In the genomic region with DNA sequence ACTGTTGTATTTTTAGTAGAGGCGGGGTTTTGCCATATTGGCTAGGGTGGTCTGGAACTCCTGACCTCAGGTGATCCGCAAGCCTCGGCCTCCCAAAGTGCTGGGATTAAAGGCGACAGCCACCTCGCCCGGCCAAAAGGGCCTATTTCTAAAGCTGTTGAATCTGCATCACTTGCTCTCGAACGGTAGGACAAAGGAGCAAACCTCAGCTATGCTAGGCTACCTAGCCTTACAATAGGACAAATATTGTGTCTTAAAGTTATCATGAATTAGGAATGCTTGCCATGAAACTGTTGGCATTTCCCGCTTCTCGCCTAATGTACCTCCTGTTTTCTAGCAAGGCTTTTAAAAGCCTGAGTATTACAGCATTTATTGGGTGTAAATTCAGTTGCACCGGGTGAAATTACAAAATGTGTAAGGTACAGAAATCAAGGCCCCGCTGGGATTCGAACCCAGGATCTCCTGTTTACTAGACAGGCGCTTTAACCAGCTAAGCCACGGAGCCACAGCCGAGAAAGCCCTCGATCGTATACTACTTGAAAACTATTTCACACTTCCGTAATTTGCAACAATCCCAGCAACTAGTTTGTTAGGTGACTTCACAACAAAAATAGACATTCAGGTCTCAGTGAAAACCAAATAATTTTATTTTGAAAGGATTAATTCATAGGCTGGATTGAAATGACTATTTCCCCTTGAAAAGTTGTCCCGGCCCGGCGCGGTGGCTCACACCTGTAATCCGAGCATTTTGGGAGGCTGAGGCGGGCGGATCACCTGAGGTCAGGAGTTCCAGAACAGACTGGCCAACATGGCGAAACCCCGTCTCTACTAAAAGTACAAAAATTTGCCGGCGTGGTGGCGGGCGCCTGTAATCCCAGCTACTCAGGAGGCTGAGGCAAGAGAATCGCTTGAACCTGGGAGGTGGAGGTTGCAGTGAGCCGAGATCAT, we compare ENCODE assay signal across 8 cellular contexts.
DNase-seq lines count a peak whose midpoint lies in the region; ATAC-seq lines count a peak whose summit lies in the region.

No MANE protein-coding gene starts in this region.

- H3K9me3 ChIP-seq in HUES48 (ENCODE audit: control insufficient read depth, insufficient read depth, low read length) = no peaks in the 10 kb centered on the region

- ATAC-seq in left lobe of liver (no peak), GM21360 (IDR thresholded peaks at IDR 0.05; ENCODE audit: unreplicated experiment) (no peak)

- peaks cover 35% of the 10 kb centered on the region for H3K27me3 Mint-ChIP-seq in activated T-helper 2 cell treated with anti-CD3 and anti-CD28 coated beads, Interferon-gamma antibody, Interleukin-2, Interleukin-4, amounts not matched to agents 10 μg/mL and 5 μg/mL and 100 μg/mL, durations not matched to agents 14 hours and 24 hours and 36 hours (ENCODE audit: low read depth)

- peaks cover 14% of the 10 kb centered on the region for H3K9me3 Mint-ChIP-seq in activated T-helper 2 cell treated with anti-CD3 and anti-CD28 coated beads, Interferon-gamma antibody, Interleukin-2, Interleukin-4, amounts not matched to agents 10 μg/mL and 5 μg/mL and 100 μg/mL, durations not matched to agents 14 hours and 24 hours and 36 hours

- H3K4me1 Mint-ChIP-seq in activated T-helper 2 cell treated with anti-CD3 and anti-CD28 coated beads, Interferon-gamma antibody, Interleukin-2, Interleukin-4, amounts not matched to agents 10 μg/mL and 5 μg/mL and 100 μg/mL, durations not matched to agents 14 hours and 24 hours and 36 hours (ENCODE audit: low read depth) = peaks cover 26% of the 10 kb centered on the region

- H3K36me3 Mint-ChIP-seq in activated T-helper 2 cell treated with anti-CD3 and anti-CD28 coated beads, Interferon-gamma antibody, Interleukin-2, Interleukin-4, amounts not matched to agents 10 μg/mL and 5 μg/mL and 100 μg/mL, durations not matched to agents 14 hours and 24 hours and 36 hours (ENCODE audit: low read depth) = peaks cover 7% of the 10 kb centered on the region

- H3K36me3 ChIP-seq in HUES48 (ENCODE audit: control insufficient read depth, insufficient read depth, low read length) = no peaks in the 10 kb centered on the region

- peaks cover 14% of the 10 kb centered on the region for H3K27me3 ChIP-seq in HUES48 (ENCODE audit: control insufficient read depth, insufficient read depth, low read length)

- no peak overlapping the region for H3K4me3 Mint-ChIP-seq in activated T-helper 2 cell treated with anti-CD3 and anti-CD28 coated beads, Interferon-gamma antibody, Interleukin-2, Interleukin-4, amounts not matched to agents 10 μg/mL and 5 μg/mL and 100 μg/mL, durations not matched to agents 14 hours and 24 hours and 36 hours (ENCODE audit: low read depth)

- peak; percentile 50 for DNase-seq in D341Med (ENCODE audit: low spot score)
- DNase-seq in RPMI7951 (ENCODE audit: low read depth) = peak; percentile 85
- DNase-seq in activated T-helper 2 cell treated with anti-CD3 and anti-CD28 coated beads, Interferon-gamma antibody, Interleukin-2, Interleukin-4, amounts not matched to agents 10 μg/mL and 5 μg/mL and 100 μg/mL, durations not matched to agents 14 hours and 24 hours and 36 hours (ENCODE audit: low spot score) = peak; percentile 57
- peak; percentile 67 for DNase-seq in inferior parietal cortex (ENCODE audit: extremely low spot score)
- no peak for DNase-seq in cerebellum (ENCODE audit: low spot score)
- DNase-seq in left lobe of liver (ENCODE audit: low spot score) = no peak

- H3K4me1 ChIP-seq in HUES48 (ENCODE audit: control insufficient read depth, insufficient read depth, low read length) = no peaks in the 10 kb centered on the region

- peak overlapping the region; percentile 23; the same call in 1 of the 2 replicates for H3K4me3 ChIP-seq in HUES48 (ENCODE audit: low read depth, low read length)

- no peak overlapping the region for H3K27ac Mint-ChIP-seq in activated T-helper 2 cell treated with anti-CD3 and anti-CD28 coated beads, Interferon-gamma antibody, Interleukin-2, Interleukin-4, amounts not matched to agents 10 μg/mL and 5 μg/mL and 100 μg/mL, durations not matched to agents 14 hours and 24 hours and 36 hours

- intact Hi-C loops in activated T-helper 2 cell treated with anti-CD3 and anti-CD28 coated beads, Interferon-gamma antibody, Interleukin-2, Interleukin-4, amounts not matched to agents 10 μg/mL and 5 μg/mL and 100 μg/mL, durations not matched to agents 14 hours and 24 hours and 36 hours (cut with micrococcal nuclease) = loop anchor here (2.0 to 10.0 kb wide), 6 partner anchors 92 to 497 kb away; a partner anchor contains a TSS

- H3K9ac ChIP-seq in HUES48 (ENCODE audit: low read depth, low read length) = no peak overlapping the region

- H3K27ac ChIP-seq in HUES48 (ENCODE audit: low read depth, low read length) = no peak overlapping the region

Comparison
In these comparisons a context has a peak if more than half of its experiments do, and no peak if none do; other contexts are left out.
1. DNase-seq: peak in D341Med (single experiment), RPMI7951 (single experiment), activated T-helper 2 cell treated with anti-CD3 and anti-CD28 coated beads, Interferon-gamma antibody, Interleukin-2, Interleukin-4, amounts not matched to agents 10 μg/mL and 5 μg/mL and 100 μg/mL, durations not matched to agents 14 hours and 24 hours and 36 hours (single experiment) and inferior parietal cortex (single experiment); none in cerebellum (single experiment) and left lobe of liver (single experiment).